ENCODE assay signal across 1 cellular context in genomic region chr7:5348134-5349004, GRCh38.
TF ChIP-seq lines count a peak whose summit lies in the region.

No MANE protein-coding gene starts in this region.

TF ChIP-seq in GM23338, 12 proteins besides CTCF, POLR2A, EP300 and RAD21:
- TF ChIP-seq, protein P1, sequence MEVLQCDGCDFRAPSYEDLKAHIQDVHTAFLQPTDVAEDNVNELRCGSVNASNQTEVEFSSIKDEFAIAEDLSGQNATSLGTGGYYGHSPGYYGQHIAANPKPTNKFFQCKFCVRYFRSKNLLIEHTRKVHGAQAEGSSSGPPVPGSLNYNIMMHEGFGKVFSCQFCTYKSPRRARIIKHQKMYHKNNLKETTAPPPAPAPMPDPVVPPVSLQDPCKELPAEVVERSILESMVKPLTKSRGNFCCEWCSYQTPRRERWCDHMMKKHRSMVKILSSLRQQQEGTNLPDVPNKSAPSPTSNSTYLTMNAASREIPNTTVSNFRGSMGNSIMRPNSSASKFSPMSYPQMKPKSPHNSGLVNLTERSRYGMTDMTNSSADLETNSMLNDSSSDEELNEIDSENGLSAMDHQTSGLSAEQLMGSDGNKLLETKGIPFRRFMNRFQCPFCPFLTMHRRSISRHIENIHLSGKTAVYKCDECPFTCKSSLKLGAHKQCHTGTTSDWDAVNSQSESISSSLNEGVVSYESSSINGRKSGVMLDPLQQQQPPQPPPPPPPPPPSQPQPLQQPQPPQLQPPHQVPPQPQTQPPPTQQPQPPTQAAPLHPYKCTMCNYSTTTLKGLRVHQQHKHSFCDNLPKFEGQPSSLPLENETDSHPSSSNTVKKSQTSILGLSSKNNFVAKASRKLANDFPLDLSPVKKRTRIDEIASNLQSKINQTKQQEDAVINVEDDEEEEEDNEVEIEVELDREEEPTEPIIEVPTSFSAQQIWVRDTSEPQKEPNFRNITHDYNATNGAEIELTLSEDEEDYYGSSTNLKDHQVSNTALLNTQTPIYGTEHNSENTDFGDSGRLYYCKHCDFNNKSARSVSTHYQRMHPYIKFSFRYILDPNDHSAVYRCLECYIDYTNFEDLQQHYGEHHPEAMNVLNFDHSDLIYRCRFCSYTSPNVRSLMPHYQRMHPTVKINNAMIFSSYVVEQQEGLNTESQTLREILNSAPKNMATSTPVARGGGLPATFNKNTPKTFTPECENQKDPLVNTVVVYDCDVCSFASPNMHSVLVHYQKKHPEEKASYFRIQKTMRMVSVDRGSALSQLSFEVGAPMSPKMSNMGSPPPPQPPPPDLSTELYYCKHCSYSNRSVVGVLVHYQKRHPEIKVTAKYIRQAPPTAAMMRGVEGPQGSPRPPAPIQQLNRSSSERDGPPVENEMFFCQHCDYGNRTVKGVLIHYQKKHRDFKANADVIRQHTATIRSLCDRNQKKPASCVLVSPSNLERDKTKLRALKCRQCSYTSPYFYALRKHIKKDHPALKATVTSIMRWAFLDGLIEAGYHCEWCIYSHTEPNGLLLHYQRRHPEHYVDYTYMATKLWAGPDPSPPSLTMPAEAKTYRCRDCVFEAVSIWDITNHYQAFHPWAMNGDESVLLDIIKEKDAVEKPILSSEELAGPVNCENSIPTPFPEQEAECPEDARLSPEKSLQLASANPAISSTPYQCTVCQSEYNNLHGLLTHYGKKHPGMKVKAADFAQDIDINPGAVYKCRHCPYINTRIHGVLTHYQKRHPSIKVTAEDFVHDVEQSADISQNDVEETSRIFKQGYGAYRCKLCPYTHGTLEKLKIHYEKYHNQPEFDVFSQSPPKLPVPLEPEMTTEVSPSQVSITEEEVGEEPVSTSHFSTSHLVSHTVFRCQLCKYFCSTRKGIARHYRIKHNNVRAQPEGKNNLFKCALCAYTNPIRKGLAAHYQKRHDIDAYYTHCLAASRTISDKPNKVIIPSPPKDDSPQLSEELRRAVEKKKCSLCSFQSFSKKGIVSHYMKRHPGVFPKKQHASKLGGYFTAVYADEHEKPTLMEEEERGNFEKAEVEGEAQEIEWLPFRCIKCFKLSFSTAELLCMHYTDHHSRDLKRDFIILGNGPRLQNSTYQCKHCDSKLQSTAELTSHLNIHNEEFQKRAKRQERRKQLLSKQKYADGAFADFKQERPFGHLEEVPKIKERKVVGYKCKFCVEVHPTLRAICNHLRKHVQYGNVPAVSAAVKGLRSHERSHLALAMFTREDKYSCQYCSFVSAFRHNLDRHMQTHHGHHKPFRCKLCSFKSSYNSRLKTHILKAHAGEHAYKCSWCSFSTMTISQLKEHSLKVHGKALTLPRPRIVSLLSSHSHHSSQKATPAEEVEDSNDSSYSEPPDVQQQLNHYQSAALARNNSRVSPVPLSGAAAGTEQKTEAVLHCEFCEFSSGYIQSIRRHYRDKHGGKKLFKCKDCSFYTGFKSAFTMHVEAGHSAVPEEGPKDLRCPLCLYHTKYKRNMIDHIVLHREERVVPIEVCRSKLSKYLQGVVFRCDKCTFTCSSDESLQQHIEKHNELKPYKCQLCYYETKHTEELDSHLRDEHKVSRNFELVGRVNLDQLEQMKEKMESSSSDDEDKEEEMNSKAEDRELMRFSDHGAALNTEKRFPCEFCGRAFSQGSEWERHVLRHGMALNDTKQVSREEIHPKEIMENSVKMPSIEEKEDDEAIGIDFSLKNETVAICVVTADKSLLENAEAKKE (CRISPR knock-in tag; IDR thresholded peaks at IDR 0.05): no peak
- TF ChIP-seq EZH2 (IDR thresholded peaks at IDR 0.05; ENCODE audit: low read depth, unreplicated experiment) (no peak), ZNF331 (CRISPR knock-in tag; IDR thresholded peaks at IDR 0.05; ENCODE audit: low read depth) (no peak), REST (IDR thresholded peaks at IDR 0.05; ENCODE audit: unreplicated experiment) (no peak), JUNB (IDR thresholded peaks at IDR 0.05; ENCODE audit: unreplicated experiment) (no peak), NANOG (IDR thresholded peaks at IDR 0.05; ENCODE audit: borderline replicate concordance) (no peak), POLR2AphosphoS5 (IDR thresholded peaks at IDR 0.05; ENCODE audit: low read depth) (no peak), CREB1 (CRISPR knock-in tag; IDR thresholded peaks at IDR 0.05; ENCODE audit: low read depth) (no peak), STAT1 (IDR thresholded peaks at IDR 0.05; ENCODE audit: unreplicated experiment) (no peak), ZNF114 (CRISPR knock-in tag; IDR thresholded peaks at IDR 0.05) (no peak), EZH2phosphoT487 (IDR thresholded peaks at IDR 0.05; ENCODE audit: unreplicated experiment) (no peak)
- TF ChIP-seq, protein P2, sequence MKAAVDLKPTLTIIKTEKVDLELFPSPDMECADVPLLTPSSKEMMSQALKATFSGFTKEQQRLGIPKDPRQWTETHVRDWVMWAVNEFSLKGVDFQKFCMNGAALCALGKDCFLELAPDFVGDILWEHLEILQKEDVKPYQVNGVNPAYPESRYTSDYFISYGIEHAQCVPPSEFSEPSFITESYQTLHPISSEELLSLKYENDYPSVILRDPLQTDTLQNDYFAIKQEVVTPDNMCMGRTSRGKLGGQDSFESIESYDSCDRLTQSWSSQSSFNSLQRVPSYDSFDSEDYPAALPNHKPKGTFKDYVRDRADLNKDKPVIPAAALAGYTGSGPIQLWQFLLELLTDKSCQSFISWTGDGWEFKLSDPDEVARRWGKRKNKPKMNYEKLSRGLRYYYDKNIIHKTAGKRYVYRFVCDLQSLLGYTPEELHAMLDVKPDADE (IDR thresholded peaks at IDR 0.05): no peak
